In genomic region chr9:113401027-113401792, GRCh38 we compare ENCODE assay signal across 1 cellular context.
A peak's percentile ranks its signal among the peaks of the same experiment; 100 is the strongest.
TF ChIP-seq lines count a peak whose summit lies in the region.

Gene ALAD (minus strand): TSS chr9:113401284. CDS start chr9:113393559, 7,725 bp downstream.

TF ChIP-seq in HepG2, 621 proteins besides CTCF, POLR2A, EP300 and RAD21 (continued from another document and continues in another):
- TF ChIP-seq, protein P1, sequence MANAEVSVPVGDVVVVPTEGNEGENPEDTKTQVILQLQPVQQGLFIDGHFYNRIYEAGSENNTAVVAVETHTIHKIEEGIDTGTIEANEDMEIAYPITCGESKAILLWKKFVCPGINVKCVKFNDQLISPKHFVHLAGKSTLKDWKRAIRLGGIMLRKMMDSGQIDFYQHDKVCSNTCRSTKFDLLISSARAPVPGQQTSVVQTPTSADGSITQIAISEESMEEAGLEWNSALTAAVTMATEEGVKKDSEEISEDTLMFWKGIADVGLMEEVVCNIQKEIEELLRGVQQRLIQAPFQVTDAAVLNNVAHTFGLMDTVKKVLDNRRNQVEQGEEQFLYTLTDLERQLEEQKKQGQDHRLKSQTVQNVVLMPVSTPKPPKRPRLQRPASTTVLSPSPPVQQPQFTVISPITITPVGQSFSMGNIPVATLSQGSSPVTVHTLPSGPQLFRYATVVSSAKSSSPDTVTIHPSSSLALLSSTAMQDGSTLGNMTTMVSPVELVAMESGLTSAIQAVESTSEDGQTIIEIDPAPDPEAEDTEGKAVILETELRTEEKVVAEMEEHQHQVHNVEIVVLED (CRISPR knock-in tag; IDR thresholded peaks at IDR 0.05; ENCODE audit: borderline replicate concordance) = peak; percentile 74
- peak; percentile 77; the same call in 1 of the 2 replicates for TF ChIP-seq IRF9 (CRISPR knock-in tag; IDR thresholded peaks at IDR 0.05; ENCODE audit: borderline replicate concordance)
- 0 out of 2 replicates have a peak, but pooled peaks have one; percentile 13 for TF ChIP-seq ZNF12 (CRISPR knock-in tag; IDR thresholded peaks at IDR 0.05)
- TF ChIP-seq, protein P2, sequence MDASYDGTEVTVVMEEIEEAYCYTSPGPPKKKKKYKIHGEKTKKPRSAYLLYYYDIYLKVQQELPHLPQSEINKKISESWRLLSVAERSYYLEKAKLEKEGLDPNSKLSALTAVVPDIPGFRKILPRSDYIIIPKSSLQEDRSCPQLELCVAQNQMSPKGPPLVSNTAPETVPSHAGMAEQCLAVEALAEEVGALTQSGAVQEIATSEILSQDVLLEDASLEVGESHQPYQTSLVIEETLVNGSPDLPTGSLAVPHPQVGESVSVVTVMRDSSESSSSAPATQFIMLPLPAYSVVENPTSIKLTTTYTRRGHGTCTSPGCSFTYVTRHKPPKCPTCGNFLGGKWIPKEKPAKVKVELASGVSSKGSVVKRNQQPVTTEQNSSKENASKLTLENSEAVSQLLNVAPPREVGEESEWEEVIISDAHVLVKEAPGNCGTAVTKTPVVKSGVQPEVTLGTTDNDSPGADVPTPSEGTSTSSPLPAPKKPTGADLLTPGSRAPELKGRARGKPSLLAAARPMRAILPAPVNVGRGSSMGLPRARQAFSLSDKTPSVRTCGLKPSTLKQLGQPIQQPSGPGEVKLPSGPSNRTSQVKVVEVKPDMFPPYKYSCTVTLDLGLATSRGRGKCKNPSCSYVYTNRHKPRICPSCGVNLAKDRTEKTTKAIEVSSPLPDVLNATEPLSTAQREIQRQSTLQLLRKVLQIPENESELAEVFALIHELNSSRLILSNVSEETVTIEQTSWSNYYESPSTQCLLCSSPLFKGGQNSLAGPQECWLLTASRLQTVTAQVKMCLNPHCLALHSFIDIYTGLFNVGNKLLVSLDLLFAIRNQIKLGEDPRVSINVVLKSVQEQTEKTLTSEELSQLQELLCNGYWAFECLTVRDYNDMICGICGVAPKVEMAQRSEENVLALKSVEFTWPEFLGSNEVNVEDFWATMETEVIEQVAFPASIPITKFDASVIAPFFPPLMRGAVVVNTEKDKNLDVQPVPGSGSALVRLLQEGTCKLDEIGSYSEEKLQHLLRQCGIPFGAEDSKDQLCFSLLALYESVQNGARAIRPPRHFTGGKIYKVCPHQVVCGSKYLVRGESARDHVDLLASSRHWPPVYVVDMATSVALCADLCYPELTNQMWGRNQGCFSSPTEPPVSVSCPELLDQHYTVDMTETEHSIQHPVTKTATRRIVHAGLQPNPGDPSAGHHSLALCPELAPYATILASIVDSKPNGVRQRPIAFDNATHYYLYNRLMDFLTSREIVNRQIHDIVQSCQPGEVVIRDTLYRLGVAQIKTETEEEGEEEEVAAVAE (CRISPR knock-in tag; IDR thresholded peaks at IDR 0.05; ENCODE audit: borderline replicate concordance) = no peak; the same call in 1 of the 2 replicates
- TF ChIP-seq ZNF292 (CRISPR knock-in tag; IDR thresholded peaks at IDR 0.05; ENCODE audit: borderline replicate concordance, low read depth) = peak; percentile 77; the same call in 1 of the 2 replicates
- TF ChIP-seq ZFP1 (CRISPR knock-in tag; IDR thresholded peaks at IDR 0.05) = no peak
- no peak for TF ChIP-seq ZNF318 (CRISPR knock-in tag; IDR thresholded peaks at IDR 0.05)
- peak; percentile 85 for TF ChIP-seq ZNF430 (CRISPR knock-in tag; IDR thresholded peaks at IDR 0.05)
- TF ChIP-seq ZNF510 (CRISPR knock-in tag; IDR thresholded peaks at IDR 0.05; ENCODE audit: low read depth) = no peak
- no peak for TF ChIP-seq DBP (CRISPR knock-in tag; IDR thresholded peaks at IDR 0.05; ENCODE audit: not compliant biosample characterization)
- 0 out of 2 replicates have a peak, but pooled peaks have one; percentile 47 for TF ChIP-seq HES4 (CRISPR knock-in tag; IDR thresholded peaks at IDR 0.05; ENCODE audit: borderline replicate concordance)
- no peak for TF ChIP-seq CENPT (CRISPR knock-in tag; IDR thresholded peaks at IDR 0.05; ENCODE audit: low read depth)
- TF ChIP-seq ETV6 (CRISPR knock-in tag; conservative IDR thresholded peaks at IDR 0.05) = no peak
- no peak for TF ChIP-seq NONO (IDR thresholded peaks at IDR 0.05)
- peak; percentile 82 for TF ChIP-seq NONO (CRISPR knock-in tag; conservative IDR thresholded peaks at IDR 0.05)
- TF ChIP-seq ARNTL (CRISPR knock-in tag; IDR thresholded peaks at IDR 0.05) = peak; percentile 68; the same call in 1 of the 2 replicates
- TF ChIP-seq REL (CRISPR knock-in tag; conservative IDR thresholded peaks at IDR 0.05) = no peak
- TF ChIP-seq RFXAP (CRISPR knock-in tag; IDR thresholded peaks at IDR 0.05; ENCODE audit: borderline replicate concordance) = peak; percentile 83; the same call in 1 of the 2 replicates
- no peak for TF ChIP-seq TFAP4 (IDR thresholded peaks at IDR 0.05; ENCODE audit: borderline replicate concordance, low read depth)
- no peak for TF ChIP-seq CC2D1A (CRISPR knock-in tag; IDR thresholded peaks at IDR 0.05)
- peak; percentile 87; the same call in 1 of the 2 replicates for TF ChIP-seq MIER3 (CRISPR knock-in tag; IDR thresholded peaks at IDR 0.05; ENCODE audit: borderline replicate concordance)
- TF ChIP-seq ZNF75D (CRISPR knock-in tag; IDR thresholded peaks at IDR 0.05; ENCODE audit: borderline replicate concordance) = no peak
- 0 out of 2 replicates have a peak, but pooled peaks have one; percentile 31 for TF ChIP-seq HOXD1 (CRISPR knock-in tag; IDR thresholded peaks at IDR 0.05)
- TF ChIP-seq ZNF607 (CRISPR knock-in tag; IDR thresholded peaks at IDR 0.05; ENCODE audit: borderline replicate concordance) = 0 out of 2 replicates have a peak, but pooled peaks have one; percentile 79
- no peak for TF ChIP-seq HOXA7 (CRISPR knock-in tag; IDR thresholded peaks at IDR 0.05)
- 0 out of 2 replicates have a peak, but pooled peaks have one; percentile 13 for TF ChIP-seq FOSL2 (CRISPR knock-in tag; IDR thresholded peaks at IDR 0.05)
- TF ChIP-seq ZNF124 (CRISPR knock-in tag; IDR thresholded peaks at IDR 0.05) = 0 out of 2 replicates have a peak, but pooled peaks have one; percentile 35
- peak; percentile 90 for TF ChIP-seq ZNF331 (CRISPR knock-in tag; IDR thresholded peaks at IDR 0.05)
- TF ChIP-seq IRF1 (CRISPR knock-in tag; IDR thresholded peaks at IDR 0.05; ENCODE audit: low read depth) = no peak
- TF ChIP-seq HDAC1 (CRISPR knock-in tag; IDR thresholded peaks at IDR 0.05) = peak; percentile 92
- TF ChIP-seq, protein P3, sequence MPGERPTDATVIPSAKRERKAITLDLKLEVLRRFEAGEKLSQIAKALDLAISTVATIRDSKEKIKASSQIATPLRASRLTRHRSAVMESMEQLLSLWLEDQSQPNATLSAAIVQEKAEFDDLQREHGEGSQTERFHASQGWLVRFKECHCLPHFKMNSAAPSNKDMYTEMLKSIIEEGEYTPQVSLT (CRISPR knock-in tag; IDR thresholded peaks at IDR 0.05; ENCODE audit: borderline replicate concordance, low read depth) = no peak
- TF ChIP-seq GTF2F1 (IDR thresholded peaks at IDR 0.05; ENCODE audit: low read length) = no peak
- TF ChIP-seq ZNF530 (CRISPR knock-in tag; IDR thresholded peaks at IDR 0.05; ENCODE audit: low read depth) = no peak
- TF ChIP-seq, protein P4, sequence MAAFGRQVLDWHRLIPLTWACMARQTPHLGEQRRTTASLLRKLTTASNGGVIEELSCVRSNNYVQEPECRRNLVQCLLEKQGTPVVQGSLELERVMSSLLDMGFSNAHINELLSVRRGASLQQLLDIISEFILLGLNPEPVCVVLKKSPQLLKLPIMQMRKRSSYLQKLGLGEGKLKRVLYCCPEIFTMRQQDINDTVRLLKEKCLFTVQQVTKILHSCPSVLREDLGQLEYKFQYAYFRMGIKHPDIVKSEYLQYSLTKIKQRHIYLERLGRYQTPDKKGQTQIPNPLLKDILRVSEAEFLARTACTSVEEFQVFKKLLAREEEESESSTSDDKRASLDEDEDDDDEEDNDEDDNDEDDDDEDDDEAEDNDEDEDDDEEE (CRISPR knock-in tag; IDR thresholded peaks at IDR 0.05) = peak; percentile 83
- peak; percentile 99 for TF ChIP-seq SP4 (CRISPR knock-in tag; IDR thresholded peaks at IDR 0.05)
- TF ChIP-seq ZNF576 (CRISPR knock-in tag; IDR thresholded peaks at IDR 0.05) = no peak
- peak; percentile 47; the same call in 1 of the 2 replicates for TF ChIP-seq ESRRA (CRISPR knock-in tag; IDR thresholded peaks at IDR 0.05; ENCODE audit: low read depth)
- TF ChIP-seq, protein P5, sequence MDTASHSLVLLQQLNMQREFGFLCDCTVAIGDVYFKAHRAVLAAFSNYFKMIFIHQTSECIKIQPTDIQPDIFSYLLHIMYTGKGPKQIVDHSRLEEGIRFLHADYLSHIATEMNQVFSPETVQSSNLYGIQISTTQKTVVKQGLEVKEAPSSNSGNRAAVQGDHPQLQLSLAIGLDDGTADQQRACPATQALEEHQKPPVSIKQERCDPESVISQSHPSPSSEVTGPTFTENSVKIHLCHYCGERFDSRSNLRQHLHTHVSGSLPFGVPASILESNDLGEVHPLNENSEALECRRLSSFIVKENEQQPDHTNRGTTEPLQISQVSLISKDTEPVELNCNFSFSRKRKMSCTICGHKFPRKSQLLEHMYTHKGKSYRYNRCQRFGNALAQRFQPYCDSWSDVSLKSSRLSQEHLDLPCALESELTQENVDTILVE (CRISPR knock-in tag; IDR thresholded peaks at IDR 0.05) = 0 out of 2 replicates have a peak, but pooled peaks have one; percentile 24
